In the genomic region with DNA sequence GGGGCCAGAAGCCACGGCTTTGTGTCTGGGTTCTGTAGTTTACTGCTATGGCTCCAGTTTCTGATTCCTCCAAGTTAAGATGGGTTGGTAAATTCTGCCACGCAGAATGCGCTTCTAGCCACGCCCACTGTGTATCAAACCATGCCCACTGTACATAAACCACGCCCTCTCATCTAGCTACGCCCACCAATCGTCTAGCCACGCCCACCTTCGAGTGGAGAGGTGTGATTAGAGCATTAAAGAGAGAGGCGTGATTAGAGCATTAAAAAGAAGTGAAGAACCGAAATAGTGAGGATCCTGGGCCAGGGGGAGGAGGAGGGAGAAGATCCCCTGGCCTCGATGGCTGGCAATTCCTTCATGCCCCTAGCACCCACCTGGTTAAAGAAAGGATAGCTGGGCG, we compare ENCODE assay signal across 9 cellular contexts. TPM values are rescaled to one million over a fixed set of nuclear protein-coding genes. Genes with fewer than 3 reads are reported as not detected.
DNase-seq lines count a peak whose midpoint lies in the region; ATAC-seq and TF ChIP-seq lines count a peak whose summit lies in the region.
"Had no signal": no experiment of that assay in that cellular context is flagged by ENCODE, and none has a peak within 500 bp of the region (broad histone marks: within the 10 kb centered on the region; RNA-seq: fewer than 3 reads in every experiment).

No MANE protein-coding gene starts in this region.

- H3K27me3 Mint-ChIP-seq in immature natural killer cell (ENCODE audit: low read depth in 3 of 3) (peaks cover 0 to 9% (median 0%) of the 10 kb centered on the region in 3 donors), mesothelial cell of epicardium (ENCODE audit: low read depth) (no peaks in the 10 kb centered on the region)

- H3K4me3 ChIP-seq in Karpas-422 (ENCODE audit: low read length) (no peak overlapping the region), thyroid gland (replicated peaks in 1 of 3) (no peak overlapping the region)

- no peak overlapping the region for H3K27ac Mint-ChIP-seq in immature natural killer cell
- H3K27ac Mint-ChIP-seq in mesothelial cell of epicardium, result no peak overlapping the region

- no peak overlapping the region for H3K4me2 ChIP-seq in Karpas-422 (ENCODE audit: low read depth, low read length, poor library complexity, severe bottlenecking)

- TF ChIP-seq POLR2A in thyroid gland (IDR thresholded peaks at IDR 0.05), result no peak

- H3K4me1 ChIP-seq in Karpas-422 (ENCODE audit: low read length), result no peaks in the 10 kb centered on the region
- peaks cover 0 to 4% of the 10 kb centered on the region in 2 donors for H3K4me1 ChIP-seq in thyroid gland

- WGBS in thyroid gland, 2 donors, result 59 to 65% methylated on average over 13 of the region's 13 CpGs

- H2AFZ ChIP-seq in Karpas-422 (ENCODE audit: low read length), result no peak overlapping the region

- TF ChIP-seq CTCF in thyroid gland (IDR thresholded peaks at IDR 0.05), result no peak
- no peak for TF ChIP-seq CTCF in mesothelial cell of epicardium (IDR thresholded peaks at IDR 0.05; ENCODE audit: unreplicated experiment)

- H3K36me3 Mint-ChIP-seq in immature natural killer cell (peaks cover 0 to 4% (median 0%) of the 10 kb centered on the region in 3 donors), mesothelial cell of epicardium (no peaks in the 10 kb centered on the region)

- intact Hi-C loops in thyroid gland (cut with DNase I) (no loop called here), posterior cingulate gyrus (cut with DNase I) (no loop called here)

- peaks cover 0 to 1% of the 10 kb centered on the region in 2 donors for H3K4me1 Mint-ChIP-seq in immature natural killer cell
- peaks cover 2% of the 10 kb centered on the region for H3K4me1 Mint-ChIP-seq in mesothelial cell of epicardium

- H4K20me1 ChIP-seq in Karpas-422 (ENCODE audit: insufficient read depth, low read depth, low read length), result no peaks in the 10 kb centered on the region

- H3K4me3 Mint-ChIP-seq in immature natural killer cell (no peak overlapping the region), mesothelial cell of epicardium (no peak overlapping the region)

- H3K36me3 ChIP-seq in Karpas-422 (ENCODE audit: insufficient read depth, low read length), result no peaks in the 10 kb centered on the region
- H3K36me3 ChIP-seq in thyroid gland, result no peaks in the 10 kb centered on the region

- no peaks in the 10 kb centered on the region for H3K9me2 ChIP-seq in Karpas-422 (replicated peaks; ENCODE audit: insufficient read depth, low read length)

- ATAC-seq in GM19328 (IDR thresholded peaks at IDR 0.05; ENCODE audit: unreplicated experiment), result no peak

- H3K27me3 ChIP-seq in Karpas-422 (ENCODE audit: low read length) (no peaks in the 10 kb centered on the region), thyroid gland (no peaks in the 10 kb centered on the region)

- no peak overlapping the region for H3K9ac ChIP-seq in Karpas-422 (ENCODE audit: low read length)

- DNase-seq in COLO668 (lab: John Stamatoyannopoulos, UW; ENCODE audit: unreplicated experiment), result peak; percentile 2
- peak; percentile 77 for DNase-seq in Karpas-422
- DNase-seq in activated CD4-positive, alpha-beta T cell treated with anti-CD3 and anti-CD28 coated beads for 4 hours, result peak; percentile 33 to 35
- DNase-seq in immature natural killer cell, result peak; percentile 32 to 55 (median 35)
- no peak for DNase-seq in thyroid gland
- DNase-seq in mesothelial cell of epicardium (ENCODE audit: low spot score in 2 of 2, unreplicated experiment in 2 of 2), result no peak
- no peak for DNase-seq in posterior cingulate gyrus

- H3K9me3 ChIP-seq in Karpas-422 (ENCODE audit: low read length) (peaks cover 5% of the 10 kb centered on the region; the same call in 1 of the 2 replicates), thyroid gland (no peaks in the 10 kb centered on the region)

- H3K27ac ChIP-seq in Karpas-422 (ENCODE audit: low read length) (no peak overlapping the region), thyroid gland (no peak overlapping the region)

- no peaks in the 10 kb centered on the region for H3K79me2 ChIP-seq in Karpas-422 (ENCODE audit: low read length)

- H3K9me3 Mint-ChIP-seq in immature natural killer cell (no peaks in the 10 kb centered on the region), mesothelial cell of epicardium (no peaks in the 10 kb centered on the region)
- H3K9me3 Mint-ChIP-seq: IgD-negative memory B cell had no signal

RNA-seq across cellular contexts. Expression of a gene that starts 43.7 kb away (rescaled TPM):
- not detected in 2 replicates for total RNA-seq in Karpas-422 (2014; rRNA removed; shearing (Covaris generic); ENCODE audit: low replicate concordance)
- 100 to 1,000 TPM; 360 to 783 (median 485) TPM for polyA plus RNA-seq in immature natural killer cell
- 10 to 100 TPM; 35.7 to 63.4 (median 37.8) TPM for total RNA-seq in thyroid gland
- 4.5 to 5.4 TPM (median 4.9 TPM) in 3 replicates for total RNA-seq in mesothelial cell of epicardium

Comparison
In these comparisons a context has a peak if more than half of its experiments do, and no peak if none do; other contexts are left out.
1. DNase-seq: peak in COLO668 (single experiment), Karpas-422 (single experiment), activated CD4-positive, alpha-beta T cell treated with anti-CD3 and anti-CD28 coated beads for 4 hours (2 of 2) and immature natural killer cell (3 of 3); none in thyroid gland (0 of 2), mesothelial cell of epicardium (0 of 2) and posterior cingulate gyrus (0 of 10).